Comparison of ENCODE assay signal across 13 cellular contexts in genomic region chr15:60918234-60918964, GRCh38.
DNase-seq lines count a peak whose midpoint lies in the region; ATAC-seq, FAIRE-seq and TF ChIP-seq lines count a peak whose summit lies in the region.
"Had no signal": no experiment of that assay in that cellular context is flagged by ENCODE, and none has a peak within 500 bp of the region (broad histone marks: within the 10 kb centered on the region; RNA-seq: fewer than 3 reads in every experiment).

No MANE protein-coding gene starts in this region.

- no peaks in the 10 kb centered on the region for H3K9me3 Mint-ChIP-seq in H9
- H3K9me3 Mint-ChIP-seq: activated T-helper 1 cell treated with anti-CD3 and anti-CD28 coated beads, Interleukin-12 subunit alpha, Interleukin-12 subunit beta, Interleukin-2, Interleukin-4 antibody, amounts not matched to agents 30 ng/mL and 10 ng/mL and 1 ng/mL, durations not matched to agents 14 hours and 24 hours and 36 hours had no signal

- H3K9me3 ChIP-seq in H9 (ENCODE audit: control insufficient read depth, low read depth, low read length) (no peaks in the 10 kb centered on the region), PC-9 (ENCODE audit: insufficient read depth, low read depth) (no peaks in the 10 kb centered on the region), keratinocyte (ENCODE audit: control insufficient read depth, low read depth, low read length) (no peaks in the 10 kb centered on the region), gastrocnemius medialis (no peaks in the 10 kb centered on the region)

- no peaks in the 10 kb centered on the region for H4K20me1 ChIP-seq in H9 (ENCODE audit: control insufficient read depth, insufficient read depth, insufficient read length)
- no peaks in the 10 kb centered on the region for H4K20me1 ChIP-seq in PC-9 (ENCODE audit: insufficient read depth)
- no peaks in the 10 kb centered on the region for H4K20me1 ChIP-seq in keratinocyte (ENCODE audit: control insufficient read depth, extremely low read depth, insufficient read depth, low read length)

- H3K4me3 ChIP-seq in PC-9 = no peak overlapping the region
- no peak overlapping the region for H3K4me3 ChIP-seq in keratinocyte (ENCODE audit: control insufficient read depth in 2 of 3, extremely low read depth in 1 of 3, insufficient read depth in 2 of 3, low read depth in 1 of 3, low read length in 3 of 3)
- H3K4me3 ChIP-seq in gastrocnemius medialis = no peak overlapping the region
- H3K4me3 ChIP-seq: smooth muscle cell had no signal

- H3F3A ChIP-seq in PC-9 (ENCODE audit: insufficient read depth, low read depth) = peaks cover 5% of the 10 kb centered on the region; the same call in 1 of the 2 replicates

- H3K18ac ChIP-seq in H9 (ENCODE audit: insufficient read length, low read depth, low read length) = no peak overlapping the region

- DNase-seq in H9 (no peak), PC-9 (peak; percentile 68 to 82), keratinocyte (ENCODE audit: low read depth, low spot score) (no peak), gastrocnemius medialis (no peak)
- DNase-seq in NK-92 treated with Interleukin-12 subunit alpha and Interleukin-12 subunit beta, amount 100 ng/mL, for 24 hours (lab: John Stamatoyannopoulos, UW) = no peak
- DNase-seq: activated CD4-positive, alpha-beta T cell treated with anti-CD3 and anti-CD28 coated beads, Interleukin-2, amount 50 U/mL, for 1 hour; dermis blood vessel endothelial cell; NCI-H1436 treated with DMSO at 0.1 percent for 48 hours had no signal

- no peak for TF ChIP-seq CTCF in H9 (conservative IDR thresholded peaks at IDR 0.05)
- TF ChIP-seq CTCF in PC-9 (conservative IDR thresholded peaks at IDR 0.05) = no peak
- TF ChIP-seq CTCF in keratinocyte (optimal IDR thresholded peaks at IDR 0.05 in 1 of 3, IDR thresholded peaks at IDR 0.05 in 1 of 3, conservative IDR thresholded peaks at IDR 0.05 in 1 of 3; ENCODE audit: extremely low read depth in 1 of 3, insufficient read depth in 2 of 3, low read length in 3 of 3) = no peak
- TF ChIP-seq CTCF in gastrocnemius medialis (IDR thresholded peaks at IDR 0.05 in 4 of 5, conservative IDR thresholded peaks at IDR 0.05 in 1 of 5) = no peak

- no peak overlapping the region for H2AK5ac ChIP-seq in H9 (ENCODE audit: insufficient read length, low read length)

- intact Hi-C loops in PC-9 (cut with micrococcal nuclease; ENCODE audit: unreplicated experiment) = loop anchor here (1.0 to 5.0 kb wide), 3 partner anchors 14 to 411 kb away; no protein-coding TSS in a partner anchor
- intact Hi-C loops in gastrocnemius medialis (cut with DNase I; ENCODE audit: low total_unique reads) = loop anchor here (5.0 to 10.0 kb wide), 3 partner anchors 166 to 411 kb away; no protein-coding TSS in a partner anchor

- no peak overlapping the region for H2BK5ac ChIP-seq in H9 (ENCODE audit: insufficient read length, low read length)

- H2BK120ac ChIP-seq in H9 (ENCODE audit: low read depth, low read length, poor library complexity, severe bottlenecking) = no peak overlapping the region

- H3K4me1 Mint-ChIP-seq in H9 = peaks cover 43 to 48% of the 10 kb centered on the region in 2 experiments

- H3K79me2 ChIP-seq in H9 (ENCODE audit: insufficient read depth, low read length) (no peaks in the 10 kb centered on the region), PC-9 (ENCODE audit: low read depth) (no peaks in the 10 kb centered on the region), keratinocyte (ENCODE audit: control insufficient read depth, insufficient read depth, low read length) (no peaks in the 10 kb centered on the region)

- H3K27me3 ChIP-seq in H9 (ENCODE audit: insufficient read depth, low read length) = no peaks in the 10 kb centered on the region
- no peaks in the 10 kb centered on the region for H3K27me3 ChIP-seq in PC-9 (ENCODE audit: insufficient read depth, low read depth)
- no peaks in the 10 kb centered on the region for H3K27me3 ChIP-seq in keratinocyte (ENCODE audit: control insufficient read depth, extremely low read depth, insufficient read depth, low read length)
- no peaks in the 10 kb centered on the region for H3K27me3 ChIP-seq in gastrocnemius medialis

- no CpG with 5 or more reads among the region's 5 CpGs for WGBS in H9 (ENCODE audit: extremely low coverage, insufficient read length, low lambda C conversion rate)

- H3K27ac Mint-ChIP-seq in H9 = peak overlapping the region in 2 of 3 experiments; percentile 8 to 50; a peak in 3 of 7 replicates
- H3K27ac Mint-ChIP-seq: activated T-helper 1 cell treated with anti-CD3 and anti-CD28 coated beads, Interleukin-12 subunit alpha, Interleukin-12 subunit beta, Interleukin-2, Interleukin-4 antibody, amounts not matched to agents 30 ng/mL and 10 ng/mL and 1 ng/mL, durations not matched to agents 14 hours and 24 hours and 36 hours had no signal

- FAIRE-seq in keratinocyte (lab: Jason Lieb, UNC) = peak; percentile 63

- no peaks in the 10 kb centered on the region for H3K23me2 ChIP-seq in H9 (ENCODE audit: insufficient read length, low read depth, low read length, poor library complexity, severe bottlenecking)

- no peak overlapping the region for H3K14ac ChIP-seq in H9 (ENCODE audit: insufficient read depth, low read length)

- no peaks in the 10 kb centered on the region for H3K9me1 ChIP-seq in keratinocyte (ENCODE audit: control insufficient read depth, extremely low read depth, insufficient read depth, low read length)

- dilution Hi-C loops in keratinocyte (cut with MboI; ENCODE audit: extremely low pct_ligation_motif_present, low sequenced_read_pairs) = no loop called here

- BruUV-seq in PC-9 (replicated peaks; lab: Mats Ljungman, UMichigan) = no TSS peak

- H3K27ac ChIP-seq in H9 (ENCODE audit: insufficient read length, low read depth, low read length) = no peak overlapping the region
- no peak overlapping the region for H3K27ac ChIP-seq in PC-9
- no peak overlapping the region for H3K27ac ChIP-seq in keratinocyte (ENCODE audit: control insufficient read depth, insufficient read depth, low read length)
- H3K27ac ChIP-seq in gastrocnemius medialis = peak overlapping the region; percentile 71 to 80 (median 76)

- no peak overlapping the region for H3K56ac ChIP-seq in H9 (ENCODE audit: insufficient read length, low read depth, low read length)

- no peak for TF ChIP-seq POLR2A in gastrocnemius medialis (IDR thresholded peaks at IDR 0.05)

- H3K36me3 Mint-ChIP-seq in H9 (ENCODE audit: insufficient read depth in 1 of 3, low read depth in 3 of 3) = no peaks in the 10 kb centered on the region

- no peaks in the 10 kb centered on the region for H3K9me2 ChIP-seq in PC-9 (ENCODE audit: insufficient read depth)

- H4K8ac ChIP-seq in H9 (replicated peaks; ENCODE audit: insufficient read length, low read depth, low read length) = no peak overlapping the region

- H3K23ac ChIP-seq in H9 (ENCODE audit: insufficient read length, low read depth, low read length) = no peak overlapping the region

- H3K4me3 Mint-ChIP-seq in H9 = no peak overlapping the region
- H3K4me3 Mint-ChIP-seq: activated T-helper 1 cell treated with anti-CD3 and anti-CD28 coated beads, Interleukin-12 subunit alpha, Interleukin-12 subunit beta, Interleukin-2, Interleukin-4 antibody, amounts not matched to agents 30 ng/mL and 10 ng/mL and 1 ng/mL, durations not matched to agents 14 hours and 24 hours and 36 hours had no signal

- in situ Hi-C loops in gastrocnemius medialis (cut with MboI; ENCODE audit: low sequenced_read_pairs in 4 of 4) = loop anchor here in 3 of 4 donors (5.0 to 10.0 kb wide), 3 partner anchors 136 to 336 kb away; no protein-coding TSS in a partner anchor

- ATAC-seq in gastrocnemius medialis = no peak
- ATAC-seq in HG03457 (IDR thresholded peaks at IDR 0.05; ENCODE audit: unreplicated experiment) = no peak
- ATAC-seq in SK-N-SH treated with all-trans-retinoic acid at 6 μM for 48 hours = no peak
- ATAC-seq in GM21717 (IDR thresholded peaks at IDR 0.05; ENCODE audit: unreplicated experiment) = no peak

- H3K9ac ChIP-seq in H9 (ENCODE audit: extremely low read depth, insufficient read length, low read length) (no peak overlapping the region), keratinocyte (ENCODE audit: control insufficient read depth, extremely low read depth, insufficient read depth, low read length) (no peak overlapping the region)

- no peaks in the 10 kb centered on the region for H3K79me1 ChIP-seq in H9 (ENCODE audit: insufficient read depth, low read depth, low read length, poor library complexity, severe bottlenecking)

- H3K4me1 ChIP-seq in H9 (ENCODE audit: insufficient read depth, low read length) (no peaks in the 10 kb centered on the region), PC-9 (replicated peaks; ENCODE audit: insufficient read depth) (peaks cover 26% of the 10 kb centered on the region), keratinocyte (ENCODE audit: control insufficient read depth, extremely low read depth, insufficient read depth, low read length) (peaks cover 26% of the 10 kb centered on the region), gastrocnemius medialis (peaks cover 29 to 39% of the 10 kb centered on the region in 2 donors)

- H4K91ac ChIP-seq in H9 (ENCODE audit: insufficient read length, low read depth, low read length) = no peak overlapping the region

- H3K4ac ChIP-seq in H9 (ENCODE audit: low read depth, low read length) = no peak overlapping the region

- H3K36me3 ChIP-seq in PC-9 (ENCODE audit: low read depth) = no peaks in the 10 kb centered on the region
- no peaks in the 10 kb centered on the region for H3K36me3 ChIP-seq in keratinocyte (ENCODE audit: control insufficient read depth in 2 of 2, extremely low read depth in 1 of 2, insufficient read depth in 2 of 2, low read length in 2 of 2)
- H3K36me3 ChIP-seq in gastrocnemius medialis = no peaks in the 10 kb centered on the region

- no peak overlapping the region for H2BK20ac ChIP-seq in H9 (ENCODE audit: low read depth, low read length, poor library complexity, severe bottlenecking)

- POLR2A ChIA-PET in PC-9 (lab: Charles Lee; ENCODE audit: unreplicated experiment) = interaction anchor here (0.7 to 1.0 kb wide), 2 partner anchors 14 to 494 kb away, joined by 4 to 8 read pairs; no protein-coding TSS in a partner anchor

- no peak overlapping the region for H2BK12ac ChIP-seq in H9 (ENCODE audit: insufficient read length, low read depth, low read length)

- H3K27me3 Mint-ChIP-seq in H9 (ENCODE audit: low read depth) = no peaks in the 10 kb centered on the region; the same call in 1 of the 2 replicates

- H2AFZ ChIP-seq in H9 (ENCODE audit: low read length) (no peak overlapping the region), PC-9 (no peak overlapping the region), keratinocyte (ENCODE audit: control insufficient read depth, low read length) (peak overlapping the region; percentile 18)

- H3K4me2 ChIP-seq in H9 (ENCODE audit: insufficient read depth, insufficient read length, low read length) = no peak overlapping the region
- H3K4me2 ChIP-seq in PC-9 = peak overlapping the region; percentile 58
- peak overlapping the region; percentile 37 for H3K4me2 ChIP-seq in keratinocyte (ENCODE audit: control insufficient read depth, extremely low read depth, insufficient read depth, low read depth, low read length)

- H2BK15ac ChIP-seq in H9 (ENCODE audit: low read depth, low read length) = no peak overlapping the region

- no peak overlapping the region for H3T11ph ChIP-seq in H9 (ENCODE audit: low read length)

- CTCF ChIA-PET in PC-9 (lab: Charles Lee) = interaction anchor here (0.6 kb wide), 1 partner anchor 14 kb away, joined by 3 read pairs; no protein-coding TSS in a partner anchor

- H4K5ac ChIP-seq in H9 (ENCODE audit: insufficient read length, low read depth, low read length) = no peak overlapping the region

Comparison
In these comparisons a context has a peak if more than half of its experiments do, and no peak if none do; other contexts are left out.
1. DNase-seq: peak in PC-9 (2 of 2); none in H9 (single experiment), keratinocyte (single experiment), gastrocnemius medialis (0 of 2) and NK-92 treated with Interleukin-12 subunit alpha and Interleukin-12 subunit beta, amount 100 ng/mL, for 24 hours (single experiment).
2. H3K27ac ChIP-seq: peak in gastrocnemius medialis (4 of 4); none in H9 (single experiment), PC-9 (single experiment) and keratinocyte (single experiment).